ENCODE assay signal across 16 cellular contexts in genomic region chr17:82148997-82149396, GRCh38. TPM values are rescaled to one million over a fixed set of nuclear protein-coding genes. Genes with fewer than 3 reads are reported as not detected.
DNase-seq lines count a peak whose midpoint lies in the region; FAIRE-seq and TF ChIP-seq lines count a peak whose summit lies in the region.
"Had no signal": no experiment of that assay in that cellular context is flagged by ENCODE, and none has a peak within 500 bp of the region (broad histone marks: within the 10 kb centered on the region; RNA-seq: fewer than 3 reads in every experiment).

No MANE protein-coding gene starts in this region.

- H2BK15ac ChIP-seq in H9 (ENCODE audit: low read depth, low read length), result no peak overlapping the region

- H3K4me1 Mint-ChIP-seq in MCF 10A (ENCODE audit: insufficient read depth, unreplicated experiment) (no peaks in the 10 kb centered on the region), H9 (no peaks in the 10 kb centered on the region)
- H3K4me1 Mint-ChIP-seq: CD14-positive monocyte had no signal

- no peak overlapping the region for H2AK5ac ChIP-seq in H9 (ENCODE audit: insufficient read length, low read length)

- no peaks in the 10 kb centered on the region for H4K20me1 ChIP-seq in H9 (ENCODE audit: control insufficient read depth, insufficient read depth, insufficient read length)
- H4K20me1 ChIP-seq: BLaER1 had no signal

- BruUV-seq in MCF 10A (replicated peaks; lab: Mats Ljungman, UMichigan), result no TSS peak

- H3K9me3 ChIP-seq in breast epithelium (no peaks in the 10 kb centered on the region), kidney (ENCODE audit: control insufficient read depth in 1 of 2, low read length in 2 of 2) (no peaks in the 10 kb centered on the region), H9 (ENCODE audit: control insufficient read depth, low read depth, low read length) (no peaks in the 10 kb centered on the region)
- H3K9me3 ChIP-seq: A549, BLaER1 had no signal

- H4K5ac ChIP-seq in H9 (ENCODE audit: insufficient read length, low read depth, low read length), result no peak overlapping the region

- H3T11ph ChIP-seq in H9 (ENCODE audit: low read length), result no peak overlapping the region

- CTCF ChIA-PET in MCF 10A (lab: Yijun Ruan, JAX), result no interaction called here

- H2BK20ac ChIP-seq in H9 (ENCODE audit: low read depth, low read length, poor library complexity, severe bottlenecking), result no peak overlapping the region

- no peaks in the 10 kb centered on the region for H3K79me1 ChIP-seq in H9 (ENCODE audit: insufficient read depth, low read depth, low read length, poor library complexity, severe bottlenecking)

- no peak overlapping the region for H3K4ac ChIP-seq in H9 (ENCODE audit: low read depth, low read length)

- H3K79me2 ChIP-seq in H9 (ENCODE audit: insufficient read depth, low read length), result no peaks in the 10 kb centered on the region

- no peak overlapping the region for H3K4me2 ChIP-seq in H9 (ENCODE audit: insufficient read depth, insufficient read length, low read length)
- H3K4me2 ChIP-seq: A549, BLaER1, KMS-11 had no signal

- H3K27me3 ChIP-seq in breast epithelium (no peaks in the 10 kb centered on the region), H9 (ENCODE audit: insufficient read depth, low read length) (no peaks in the 10 kb centered on the region)
- H3K27me3 ChIP-seq: BLaER1 had no signal

- H3K36me3 ChIP-seq in breast epithelium (no peaks in the 10 kb centered on the region), kidney (ENCODE audit: control insufficient read depth in 1 of 2, insufficient read depth in 2 of 2, low read length in 2 of 2) (peaks cover 0 to 2% of the 10 kb centered on the region in 2 donors)

- no peak overlapping the region for H3K14ac ChIP-seq in H9 (ENCODE audit: insufficient read depth, low read length)

- H3K27me3 Mint-ChIP-seq in MCF 10A (ENCODE audit: insufficient read depth, unreplicated experiment), result no peaks in the 10 kb centered on the region
- H3K27me3 Mint-ChIP-seq in H9 (ENCODE audit: low read depth), result peaks cover 7% of the 10 kb centered on the region
- H3K27me3 Mint-ChIP-seq: CD4-positive, alpha-beta memory T cell had no signal

- H3K9me3 Mint-ChIP-seq in MCF 10A (ENCODE audit: unreplicated experiment), result peaks cover 16% of the 10 kb centered on the region
- peaks cover 7 to 37% of the 10 kb centered on the region in 2 experiments; a peak in 4 of 5 replicates for H3K9me3 Mint-ChIP-seq in H9
- H3K9me3 Mint-ChIP-seq: CD4-positive, alpha-beta memory T cell had no signal

- H3K36me3 Mint-ChIP-seq in MCF 10A (ENCODE audit: insufficient read depth, unreplicated experiment) (peaks cover 20% of the 10 kb centered on the region), H9 (ENCODE audit: insufficient read depth in 1 of 3, low read depth in 3 of 3) (peaks cover 8 to 37% (median 11%) of the 10 kb centered on the region in 3 experiments)

- H3K4me3 Mint-ChIP-seq in MCF 10A (ENCODE audit: unreplicated experiment) (no peak overlapping the region), H9 (no peak overlapping the region)
- H3K4me3 Mint-ChIP-seq: CD14-positive monocyte; CD4-positive, alpha-beta memory T cell had no signal

- H3K23me2 ChIP-seq in H9 (ENCODE audit: insufficient read length, low read depth, low read length, poor library complexity, severe bottlenecking), result no peaks in the 10 kb centered on the region

- no peak overlapping the region for H4K91ac ChIP-seq in H9 (ENCODE audit: insufficient read length, low read depth, low read length)

- no peak for TF ChIP-seq POLR2A in breast epithelium (IDR thresholded peaks at IDR 0.05)

- TF ChIP-seq CTCF in MCF 10A (IDR thresholded peaks at IDR 0.05; ENCODE audit: unreplicated experiment) (no peak), breast epithelium (IDR thresholded peaks at IDR 0.05) (no peak), kidney (IDR thresholded peaks at IDR 0.05; ENCODE audit: borderline replicate concordance, extremely low read depth, insufficient read depth) (no peak), H9 (conservative IDR thresholded peaks at IDR 0.05) (no peak)

- H3K9ac ChIP-seq in kidney (ENCODE audit: low read length in 2 of 2) (no peak overlapping the region), H9 (ENCODE audit: extremely low read depth, insufficient read length, low read length) (no peak overlapping the region)
- H3K9ac ChIP-seq: BLaER1, KMS-11 had no signal

- no peak for FAIRE-seq in kidney (lab: Jason Lieb, UNC)
- FAIRE-seq: A549 had no signal

- H3K56ac ChIP-seq in H9 (ENCODE audit: insufficient read length, low read depth, low read length), result no peak overlapping the region

- H3K4me3 ChIP-seq in breast epithelium (no peak overlapping the region), kidney (ENCODE audit: low read length in 2 of 2) (no peak overlapping the region)
- H3K4me3 ChIP-seq: A549, BLaER1 had no signal

- H3K27ac Mint-ChIP-seq in MCF 10A (ENCODE audit: low read depth, unreplicated experiment), result no peak overlapping the region
- H3K27ac Mint-ChIP-seq in H9, result no peak overlapping the region
- H3K27ac Mint-ChIP-seq: CD4-positive, alpha-beta memory T cell had no signal

- intact Hi-C loops in MCF 10A (cut with micrococcal nuclease) (no loop called here), breast epithelium (cut with DNase I; ENCODE audit: low total_unique reads) (no loop called here), kidney (cut with DNase I) (no loop called here)

- H2BK120ac ChIP-seq in H9 (ENCODE audit: low read depth, low read length, poor library complexity, severe bottlenecking), result no peak overlapping the region

- H3K27ac ChIP-seq in breast epithelium, result no peak overlapping the region
- H3K27ac ChIP-seq in kidney (ENCODE audit: low read depth in 2 of 2, low read length in 2 of 2), result no peak overlapping the region
- H3K27ac ChIP-seq in H9 (ENCODE audit: insufficient read length, low read depth, low read length), result no peak overlapping the region
- H3K27ac ChIP-seq: 22Rv1, A549, BLaER1, KMS-11 had no signal

- DNase-seq in MCF 10A (ENCODE audit: unreplicated experiment) (peak; percentile 6), breast epithelium (ENCODE audit: low spot score in 2 of 2) (no peak), RPMI7951 (ENCODE audit: low read depth) (peak; percentile 5), kidney (peak; percentile 8), AML-193 (lab: John Stamatoyannopoulos, UW) (no peak), H9 (no peak), COLO668 (lab: John Stamatoyannopoulos, UW; ENCODE audit: unreplicated experiment) (no peak)
- DNase-seq: Calu3; CD4-positive, alpha-beta memory T cell; DMS79 treated with DMSO at 0.1 percent for 48 hours; GF-D8 had no signal

- no peak overlapping the region for H2BK12ac ChIP-seq in H9 (ENCODE audit: insufficient read length, low read depth, low read length)

- no peak overlapping the region for H3K23ac ChIP-seq in H9 (ENCODE audit: insufficient read length, low read depth, low read length)

- WGBS in H9 (ENCODE audit: extremely low coverage, insufficient read length, low lambda C conversion rate), result no CpG with 5 or more reads among the region's 2 CpGs

- H4K8ac ChIP-seq in H9 (replicated peaks; ENCODE audit: insufficient read length, low read depth, low read length), result no peak overlapping the region

- H2AFZ ChIP-seq in H9 (ENCODE audit: low read length), result no peak overlapping the region

- H3K18ac ChIP-seq in H9 (ENCODE audit: insufficient read length, low read depth, low read length), result no peak overlapping the region

- POLR2A ChIA-PET in MCF 10A (lab: Yijun Ruan, JAX), result no interaction called here

- H2BK5ac ChIP-seq in H9 (ENCODE audit: insufficient read length, low read length), result no peak overlapping the region

- peaks cover 3 to 6% of the 10 kb centered on the region in 2 donors for H3K4me1 ChIP-seq in breast epithelium
- H3K4me1 ChIP-seq in kidney (ENCODE audit: control insufficient read depth in 1 of 2, insufficient read depth in 1 of 2, low read depth in 1 of 2, low read length in 2 of 2), result no peaks in the 10 kb centered on the region
- H3K4me1 ChIP-seq in H9 (ENCODE audit: insufficient read depth, low read length), result no peaks in the 10 kb centered on the region
- H3K4me1 ChIP-seq: A549 had no signal

RNA-seq across cellular contexts. Expression of gene FASN, which starts 51.0 kb away (rescaled TPM):
- 114 and 120 TPM in 2 replicates for total RNA-seq in MCF 10A (2022)
- 100 to 1,000 TPM in 1 of 3 donors, 10 to 100 TPM in 2; 95.4 to 590 (median 98.6) TPM for total RNA-seq in breast epithelium
- total RNA-seq in RPMI7951 (2014; rRNA removed; shearing (Covaris generic)), result 26.4 and 28.7 TPM in 2 replicates
- total RNA-seq in kidney, result 43.3 TPM
- 13.6 TPM for polyA plus RNA-seq in kidney (ENCODE audit: insufficient read depth, low read depth, low replicate concordance)
- total RNA-seq in H9 (2021), result 420 and 433 TPM in 2 replicates

Comparison
In these comparisons a context has a peak if more than half of its experiments do, and no peak if none do; other contexts are left out.
1. DNase-seq: peak in MCF 10A (single experiment), RPMI7951 (single experiment) and kidney (single experiment); none in breast epithelium (0 of 2), AML-193 (0 of 2), H9 (single experiment) and COLO668 (single experiment).